In genomic region chr10:103911021-103911459, GRCh38 we compare ENCODE assay signal across 9 cellular contexts. TPM values are rescaled to one million over a fixed set of nuclear protein-coding genes. Genes with fewer than 3 reads are reported as not detected.
DNase-seq lines count a peak whose midpoint lies in the region; ATAC-seq, FAIRE-seq and TF ChIP-seq lines count a peak whose summit lies in the region.
"Had no signal": no experiment of that assay in that cellular context is flagged by ENCODE, and none has a peak within 500 bp of the region (broad histone marks: within the 10 kb centered on the region; RNA-seq: fewer than 3 reads in every experiment).

No MANE protein-coding gene starts in this region.

- TF ChIP-seq POLR2A in heart left ventricle (IDR thresholded peaks at IDR 0.05), result no peak
- no peak for TF ChIP-seq POLR2A in H54 (IDR thresholded peaks at IDR 0.05; ENCODE audit: low read depth, low read length)

- H3K23ac ChIP-seq in H9 (ENCODE audit: insufficient read length, low read depth, low read length), result no peak overlapping the region

- H3K9me3 ChIP-seq in left ventricle myocardium inferior (replicated peaks) (peaks cover 6% of the 10 kb centered on the region), heart left ventricle (peaks cover 0 to 6% (median 0%) of the 10 kb centered on the region in 12 donors), upper lobe of right lung (no peaks in the 10 kb centered on the region), H9 (ENCODE audit: control insufficient read depth, low read depth, low read length) (peaks cover 8% of the 10 kb centered on the region)

- H3K14ac ChIP-seq in H9 (ENCODE audit: insufficient read depth, low read length), result no peak overlapping the region

- H2BK12ac ChIP-seq in H9 (ENCODE audit: insufficient read length, low read depth, low read length), result no peak overlapping the region

- H3K23me2 ChIP-seq in H9 (ENCODE audit: insufficient read length, low read depth, low read length, poor library complexity, severe bottlenecking), result no peaks in the 10 kb centered on the region

- H3K27ac ChIP-seq in left ventricle myocardium inferior (replicated peaks), result peak overlapping the region; percentile 51
- H3K27ac ChIP-seq in heart left ventricle, result peak overlapping the region in 4 of 12 donors; percentile 6 to 86 (median 18)
- peak overlapping the region; percentile 86 for H3K27ac ChIP-seq in upper lobe of right lung
- H3K27ac ChIP-seq in H9 (ENCODE audit: insufficient read length, low read depth, low read length), result no peak overlapping the region

- H3K9ac ChIP-seq in H9 (ENCODE audit: extremely low read depth, insufficient read length, low read length), result no peak overlapping the region

- no peak overlapping the region for H2BK15ac ChIP-seq in H9 (ENCODE audit: low read depth, low read length)

- H3K36me3 ChIP-seq in left ventricle myocardium inferior, result peaks cover 11% of the 10 kb centered on the region
- H3K36me3 ChIP-seq in heart left ventricle, result peaks cover 0 to 12% (median 0%) of the 10 kb centered on the region in 9 donors
- no peaks in the 10 kb centered on the region for H3K36me3 ChIP-seq in upper lobe of right lung

- H3K4me1 Mint-ChIP-seq in H9, result peaks cover 21 to 26% of the 10 kb centered on the region in 2 experiments

- H3K27me3 ChIP-seq in left ventricle myocardium inferior (ENCODE audit: low read depth) (no peaks in the 10 kb centered on the region), heart left ventricle (no peaks in the 10 kb centered on the region), upper lobe of right lung (no peaks in the 10 kb centered on the region), H9 (ENCODE audit: insufficient read depth, low read length) (no peaks in the 10 kb centered on the region)

- no peak overlapping the region for H2BK120ac ChIP-seq in H9 (ENCODE audit: low read depth, low read length, poor library complexity, severe bottlenecking)

- H3K4ac ChIP-seq in H9 (ENCODE audit: low read depth, low read length), result no peak overlapping the region

- H3K4me2 ChIP-seq in H9 (ENCODE audit: insufficient read depth, insufficient read length, low read length), result no peak overlapping the region

- intact Hi-C loops in left ventricle myocardium inferior (cut with micrococcal nuclease) (no loop called here), heart left ventricle (cut with DNase I) (loop anchor here in 1 of 10 donors (10.0 kb wide), 1 partner anchor 214 kb away; the partner anchor contains the start of gene SFR1), upper lobe of right lung (cut with DNase I) (no loop called here)

- H3K18ac ChIP-seq in H9 (ENCODE audit: insufficient read length, low read depth, low read length), result no peak overlapping the region

- no peak overlapping the region for H4K5ac ChIP-seq in H9 (ENCODE audit: insufficient read length, low read depth, low read length)

- TF ChIP-seq CTCF in left ventricle myocardium inferior (IDR thresholded peaks at IDR 0.05; ENCODE audit: borderline replicate concordance), result no peak
- no peak for TF ChIP-seq CTCF in heart left ventricle (IDR thresholded peaks at IDR 0.05)
- no peak for TF ChIP-seq CTCF in upper lobe of right lung (IDR thresholded peaks at IDR 0.05)
- no peak for TF ChIP-seq CTCF in H9 (conservative IDR thresholded peaks at IDR 0.05)

- no peak overlapping the region for H3K4me3 Mint-ChIP-seq in H9

- DNase-seq in left ventricle myocardium inferior, result no peak
- DNase-seq in heart left ventricle, result no peak
- peak; percentile 54 for DNase-seq in activated CD4-positive, CD25-positive, alpha-beta regulatory T cell treated with anti-CD3 and anti-CD28 coated beads, Interleukin-2, amount 50 U/mL, for 72 hours
- peak; percentile 23 for DNase-seq in germinal center (ENCODE audit: low spot score)
- DNase-seq in upper lobe of right lung, result no peak
- no peak for DNase-seq in kidney glomerular epithelial cell (lab: John Stamatoyannopoulos, UW)
- DNase-seq in H9, result no peak
- DNase-seq in H54 (ENCODE audit: insufficient read length, low spot score), result no peak

- H3K4me1 ChIP-seq in left ventricle myocardium inferior (peaks cover 45% of the 10 kb centered on the region), heart left ventricle (peaks cover 11 to 85% (median 26%) of the 10 kb centered on the region in 12 donors), upper lobe of right lung (peaks cover 47% of the 10 kb centered on the region), H9 (ENCODE audit: insufficient read depth, low read length) (peaks cover 4% of the 10 kb centered on the region)

- H3K36me3 Mint-ChIP-seq in H9 (ENCODE audit: insufficient read depth in 1 of 3, low read depth in 3 of 3), result peaks cover 15 to 18% (median 17%) of the 10 kb centered on the region in 3 experiments

- no peak for FAIRE-seq in H54 (lab: Jason Lieb, UNC)
- FAIRE-seq: TTC549 had no signal

- no peaks in the 10 kb centered on the region for H3K79me1 ChIP-seq in H9 (ENCODE audit: insufficient read depth, low read depth, low read length, poor library complexity, severe bottlenecking)

- H3K79me2 ChIP-seq in H9 (ENCODE audit: insufficient read depth, low read length), result no peaks in the 10 kb centered on the region

- 80 to 90% (median 86%) methylated on average over 3 of the region's 3 CpGs for whole genome bisulfite sequencing in heart left ventricle, 4 donors
- no CpG with 5 or more reads among the region's 3 CpGs for WGBS in H9 (ENCODE audit: extremely low coverage, insufficient read length, low lambda C conversion rate)

- peaks cover 9% of the 10 kb centered on the region in 2 experiments for H3K9me3 Mint-ChIP-seq in H9

- ATAC-seq in heart left ventricle (no peak), upper lobe of right lung (peak; percentile 34)

- H3K56ac ChIP-seq in H9 (ENCODE audit: insufficient read length, low read depth, low read length), result no peak overlapping the region

- no peak overlapping the region for H3T11ph ChIP-seq in H9 (ENCODE audit: low read length)

- peak overlapping the region in 1 of 3 experiments; percentile 44; a peak in 1 of 7 replicates for H3K27ac Mint-ChIP-seq in H9

- H3K4me3 ChIP-seq in left ventricle myocardium inferior (no peak overlapping the region), heart left ventricle (no peak overlapping the region), upper lobe of right lung (no peak overlapping the region)

- no peak overlapping the region for H2BK5ac ChIP-seq in H9 (ENCODE audit: insufficient read length, low read length)

- no peak overlapping the region for H2AFZ ChIP-seq in H9 (ENCODE audit: low read length)

- H3K27me3 Mint-ChIP-seq in H9 (ENCODE audit: low read depth), result no peaks in the 10 kb centered on the region; the same call in 1 of the 2 replicates

- no peak overlapping the region for H2AK5ac ChIP-seq in H9 (ENCODE audit: insufficient read length, low read length)

- no peak overlapping the region for H2BK20ac ChIP-seq in H9 (ENCODE audit: low read depth, low read length, poor library complexity, severe bottlenecking)

- no peaks in the 10 kb centered on the region for H4K20me1 ChIP-seq in H9 (ENCODE audit: control insufficient read depth, insufficient read depth, insufficient read length)

- H4K91ac ChIP-seq in H9 (ENCODE audit: insufficient read length, low read depth, low read length), result no peak overlapping the region

- no peak overlapping the region for H4K8ac ChIP-seq in H9 (replicated peaks; ENCODE audit: insufficient read length, low read depth, low read length)

RNA-seq across cellular contexts. Expression of gene STN1, which starts 6.9 kb away (rescaled TPM):
- total RNA-seq in left ventricle myocardium inferior, result 30.7 TPM
- 10 to 100 TPM; 28.6 to 53.1 (median 32.7) TPM for total RNA-seq in heart left ventricle
- 10 to 100 TPM; 23.1 to 36.1 TPM for polyA plus RNA-seq in heart left ventricle
- total RNA-seq in upper lobe of right lung, result 42.3 TPM
- total RNA-seq in H9 (2021), result 10.8 and 11.3 TPM in 2 replicates

RNA-seq across cellular contexts. Expression of gene SH3PXD2A, which starts 55.7 kb away (rescaled TPM):
- total RNA-seq in left ventricle myocardium inferior (34.4 TPM), heart left ventricle (10 to 100 TPM; 21.8 to 43.4 (median 31.9) TPM), upper lobe of right lung (35.2 TPM), H9 (2021) (4.5 and 4.7 TPM in 2 replicates)
- polyA plus RNA-seq in heart left ventricle, result 10 to 100 TPM; 11.8 to 16.6 TPM

RNA-seq across cellular contexts. Expression of gene SLK, which starts 55.9 kb away (rescaled TPM):
- total RNA-seq in left ventricle myocardium inferior (36.1 TPM), heart left ventricle (10 to 100 TPM; 33.0 to 57.8 (median 47.9) TPM), upper lobe of right lung (46.7 TPM), H9 (2021) (18.4 and 21.0 TPM in 2 replicates)
- 10 to 100 TPM; 10.0 to 34.0 TPM for polyA plus RNA-seq in heart left ventricle

Comparison
In these comparisons a context has a peak if more than half of its experiments do, and no peak if none do; other contexts are left out.
1. DNase-seq: peak in activated CD4-positive, CD25-positive, alpha-beta regulatory T cell treated with anti-CD3 and anti-CD28 coated beads, Interleukin-2, amount 50 U/mL, for 72 hours (single experiment) and germinal center (single experiment); none in left ventricle myocardium inferior (single experiment), heart left ventricle (0 of 5), upper lobe of right lung (single experiment), kidney glomerular epithelial cell (single experiment), H9 (single experiment) and H54 (single experiment).